ENCODE assay signal across 20 cellular contexts in genomic region chr3:60909526-60909925, GRCh38.
"Had no signal": no experiment of that assay in that cellular context is flagged by ENCODE, and none has a peak within 500 bp of the region (broad histone marks: within the 10 kb centered on the region; RNA-seq: fewer than 3 reads in every experiment).

No MANE protein-coding gene starts in this region.

- H3K27me3 Mint-ChIP-seq: activated B cell treated with CpG ODN at 0.5 μM for 24 hours; activated CD4-positive, alpha-beta T cell treated with anti-CD3 and anti-CD28 coated beads, Interleukin-2, amount 10 ng/mL, durations not matched to agents 24 days and 14 days; activated naive CD4-positive, alpha-beta T cell treated with anti-CD3 and anti-CD28 coated beads, Interleukin-2, amount 10 ng/mL, durations not matched to agents 7 days and 5 days; activated naive CD8-positive, alpha-beta T cell treated with anti-CD3 and anti-CD28 coated beads for 36 hours; IgD-negative memory B cell; T-helper 17 cell had no signal

- H3K27ac ChIP-seq: brain microvascular endothelial cell had no signal

- H3K9me3 Mint-ChIP-seq: activated naive CD4-positive, alpha-beta T cell treated with anti-CD3 and anti-CD28 coated beads, Interleukin-2, amount 10 ng/mL, durations not matched to agents 7 days and 5 days; IgD-negative memory B cell had no signal

- DNase-seq: activated B cell treated with CpG ODN at 0.5 μM for 24 hours; activated CD4-positive, alpha-beta T cell treated with anti-CD3 and anti-CD28 coated beads for 1 hour; activated CD4-positive, alpha-beta T cell treated with anti-CD3 and anti-CD28 coated beads, Interleukin-2, amount 10 ng/mL, durations not matched to agents 24 days and 14 days; activated CD4-positive, alpha-beta T cell treated with anti-CD3 and anti-CD28 coated beads, Interleukin-2, amount 50 U/mL, for 48 hours; activated gamma-delta T cell; activated naive CD4-positive, alpha-beta T cell treated with anti-CD3 and anti-CD28 coated beads, Interleukin-2, amount 10 ng/mL, durations not matched to agents 7 days and 5 days; activated naive CD8-positive, alpha-beta T cell treated with anti-CD3 and anti-CD28 coated beads for 36 hours; activated T-cell treated with anti-CD3 and anti-CD28 coated beads, Interleukin-2, amount 50 U/mL, for 4 hours; brain microvascular endothelial cell; KG1; NCI-H1048; NCI-H146; NCI-H1930; NCI-H345; NCI-H510A; NCI-H526 treated with DMSO at 0.1 percent for 48 hours; SHP77; T-helper 17 cell; T-helper 9 cell had no signal

- H3K27ac Mint-ChIP-seq: activated B cell treated with CpG ODN at 0.5 μM for 24 hours; activated CD4-positive, alpha-beta T cell treated with anti-CD3 and anti-CD28 coated beads, Interleukin-2, amount 10 ng/mL, durations not matched to agents 24 days and 14 days; activated naive CD4-positive, alpha-beta T cell treated with anti-CD3 and anti-CD28 coated beads, Interleukin-2, amount 10 ng/mL, durations not matched to agents 7 days and 5 days; activated naive CD8-positive, alpha-beta T cell treated with anti-CD3 and anti-CD28 coated beads for 36 hours; IgD-negative memory B cell; T-helper 17 cell had no signal

- H3K4me1 Mint-ChIP-seq: activated B cell treated with CpG ODN at 0.5 μM for 24 hours; activated CD4-positive, alpha-beta T cell treated with anti-CD3 and anti-CD28 coated beads, Interleukin-2, amount 10 ng/mL, durations not matched to agents 24 days and 14 days; activated naive CD4-positive, alpha-beta T cell treated with anti-CD3 and anti-CD28 coated beads, Interleukin-2, amount 10 ng/mL, durations not matched to agents 7 days and 5 days; activated naive CD8-positive, alpha-beta T cell treated with anti-CD3 and anti-CD28 coated beads for 36 hours; IgD-negative memory B cell; T-helper 17 cell had no signal

- H3K36me3 Mint-ChIP-seq: activated naive CD4-positive, alpha-beta T cell treated with anti-CD3 and anti-CD28 coated beads, Interleukin-2, amount 10 ng/mL, durations not matched to agents 7 days and 5 days had no signal

- H3K4me3 Mint-ChIP-seq: activated B cell treated with CpG ODN at 0.5 μM for 24 hours; activated CD4-positive, alpha-beta T cell treated with anti-CD3 and anti-CD28 coated beads, Interleukin-2, amount 10 ng/mL, durations not matched to agents 24 days and 14 days; activated naive CD4-positive, alpha-beta T cell treated with anti-CD3 and anti-CD28 coated beads, Interleukin-2, amount 10 ng/mL, durations not matched to agents 7 days and 5 days; activated naive CD8-positive, alpha-beta T cell treated with anti-CD3 and anti-CD28 coated beads for 36 hours; activated T-cell treated with anti-CD3 and anti-CD28 coated beads, Interleukin-2, amount 50 U/mL, for 4 hours; IgD-negative memory B cell; T-helper 17 cell had no signal
